1 cellular context compared by ENCODE assay signal in genomic region chr12:54431911-54432814, GRCh38.
TF ChIP-seq lines count a peak whose summit lies in the region.

No MANE protein-coding gene starts in this region.

TF ChIP-seq in K562, 482 proteins besides CTCF, POLR2A, EP300 and RAD21 (continued from another document and continues in another):
- no peak for TF ChIP-seq PBX2 (CRISPR knock-in tag; IDR thresholded peaks at IDR 0.05; ENCODE audit: low read depth)
- peak; percentile 82 for TF ChIP-seq PBX2 (tag; conservative IDR thresholded peaks at IDR 0.05; ENCODE audit: low read depth)
- TF ChIP-seq STAG1 (CRISPR knock-in tag; IDR thresholded peaks at IDR 0.05; ENCODE audit: borderline replicate concordance), result no peak
- TF ChIP-seq KLF1 (tag; IDR thresholded peaks at IDR 0.05), result peak; percentile 83
- TF ChIP-seq ETV1 (tag; conservative IDR thresholded peaks at IDR 0.05; ENCODE audit: low read depth), result peak; percentile 67; the same call in 1 of the 2 replicates
- TF ChIP-seq MEIS2 (IDR thresholded peaks at IDR 0.05; ENCODE audit: partially characterized antibody), result peak; percentile 95
- no peak for TF ChIP-seq GATAD2B (IDR thresholded peaks at IDR 0.05; ENCODE audit: borderline replicate concordance)
- TF ChIP-seq UBTF (IDR thresholded peaks at IDR 0.05; ENCODE audit: borderline replicate concordance in 1 of 2, low read depth in 2 of 2, low read length in 2 of 2), result no peak
- TF ChIP-seq TCF3 (CRISPR knock-in tag; IDR thresholded peaks at IDR 0.05), result peak; percentile 56
- TF ChIP-seq SETDB1 (IDR thresholded peaks at IDR 0.05; ENCODE audit: low read length), result peak; percentile 49
- peak; percentile 34; the same call in 1 of the 2 replicates for TF ChIP-seq TARDBP (IDR thresholded peaks at IDR 0.05)
- no peak for TF ChIP-seq E2F8 (IDR thresholded peaks at IDR 0.05; ENCODE audit: low read depth, partially characterized antibody)
- peak; percentile 71 for TF ChIP-seq NCOR1 (IDR thresholded peaks at IDR 0.05)
- no peak for TF ChIP-seq AFF1 (IDR thresholded peaks at IDR 0.05; ENCODE audit: low read depth in 1 of 2, partially characterized antibody in 2 of 2)
- peak; percentile 52; the same call in 1 of the 2 replicates for TF ChIP-seq MITF (IDR thresholded peaks at IDR 0.05)
- TF ChIP-seq NKRF (IDR thresholded peaks at IDR 0.05; ENCODE audit: borderline replicate concordance), result peak; percentile 74; the same call in 1 of the 2 replicates
- TF ChIP-seq ARID4B (CRISPR knock-in tag; IDR thresholded peaks at IDR 0.05), result 0 out of 2 replicates have a peak, but pooled peaks have one; percentile 37
- TF ChIP-seq ZNF740 (CRISPR knock-in tag; IDR thresholded peaks at IDR 0.05), result peak; percentile 64; the same call in 1 of the 2 replicates
- no peak for TF ChIP-seq ZNF740 (tag; IDR thresholded peaks at IDR 0.05)
- TF ChIP-seq MNT (conservative IDR thresholded peaks at IDR 0.05), result peak; percentile 86 to 93
- 0 out of 2 replicates have a peak, but pooled peaks have one; percentile 24 for TF ChIP-seq MAX (CRISPR knock-in tag; IDR thresholded peaks at IDR 0.05)
- TF ChIP-seq SMARCE1 (IDR thresholded peaks at IDR 0.05), result peak; percentile 81
- TF ChIP-seq EP400 (IDR thresholded peaks at IDR 0.05), result peak; percentile 49; the same call in 1 of the 2 replicates
